In genomic region chr18:35029770-35030169, GRCh38 we compare ENCODE assay signal across 7 cellular contexts. TPM values are rescaled to one million over a fixed set of nuclear protein-coding genes. Genes with fewer than 3 reads are reported as not detected.
DNase-seq lines count a peak whose midpoint lies in the region; ATAC-seq and TF ChIP-seq lines count a peak whose summit lies in the region.

No MANE protein-coding gene starts in this region.

- ATAC-seq in GM18519 (IDR thresholded peaks at IDR 0.05; ENCODE audit: low FRiP score, unreplicated experiment) (peak; percentile 67), HG02588 (IDR thresholded peaks at IDR 0.05; ENCODE audit: unreplicated experiment) (peak; percentile 74), SK-N-SH treated with all-trans-retinoic acid at 6 μM for 48 hours (peak; percentile 58)

- H3K9me3 ChIP-seq in MG63 = no peaks in the 10 kb centered on the region

- DNase-seq in kidney tubule cell (ENCODE audit: low spot score) (peak; percentile 15), epidermal melanocyte (ENCODE audit: insufficient read length, low spot score) (no peak), HuH-7.5 (ENCODE audit: low spot score) (no peak), MG63 (no peak)

- no peaks in the 10 kb centered on the region for H3K36me3 ChIP-seq in MG63

- H3K4me3 ChIP-seq in MG63 = no peak overlapping the region

- H3K27me3 ChIP-seq in MG63 = no peaks in the 10 kb centered on the region

TF ChIP-seq in SK-N-SH treated with all-trans-retinoic acid at 6 μM for 48 hours, 23 proteins besides CTCF, POLR2A, EP300 and RAD21:
- TF ChIP-seq ZNF565 (CRISPR knock-in tag; conservative IDR thresholded peaks at IDR 0.05; ENCODE audit: low read depth) (no peak), ZC3H10 (CRISPR knock-in tag; IDR thresholded peaks at IDR 0.05) (no peak), POU6F1 (CRISPR knock-in tag; IDR thresholded peaks at IDR 0.05; ENCODE audit: borderline replicate concordance, low read depth) (no peak), ARNTL (CRISPR knock-in tag; IDR thresholded peaks at IDR 0.05; ENCODE audit: borderline replicate concordance, low read depth) (no peak), ZFP3 (CRISPR knock-in tag; IDR thresholded peaks at IDR 0.05) (no peak), ISL1 (CRISPR knock-in tag; IDR thresholded peaks at IDR 0.05) (no peak)
- TF ChIP-seq, protein P1, sequence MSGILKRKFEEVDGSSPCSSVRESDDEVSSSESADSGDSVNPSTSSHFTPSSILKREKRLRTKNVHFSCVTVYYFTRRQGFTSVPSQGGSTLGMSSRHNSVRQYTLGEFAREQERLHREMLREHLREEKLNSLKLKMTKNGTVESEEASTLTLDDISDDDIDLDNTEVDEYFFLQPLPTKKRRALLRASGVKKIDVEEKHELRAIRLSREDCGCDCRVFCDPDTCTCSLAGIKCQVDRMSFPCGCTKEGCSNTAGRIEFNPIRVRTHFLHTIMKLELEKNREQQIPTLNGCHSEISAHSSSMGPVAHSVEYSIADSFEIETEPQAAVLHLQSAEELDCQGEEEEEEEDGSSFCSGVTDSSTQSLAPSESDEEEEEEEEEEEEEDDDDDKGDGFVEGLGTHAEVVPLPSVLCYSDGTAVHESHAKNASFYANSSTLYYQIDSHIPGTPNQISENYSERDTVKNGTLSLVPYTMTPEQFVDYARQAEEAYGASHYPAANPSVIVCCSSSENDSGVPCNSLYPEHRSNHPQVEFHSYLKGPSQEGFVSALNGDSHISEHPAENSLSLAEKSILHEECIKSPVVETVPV (CRISPR knock-in tag; IDR thresholded peaks at IDR 0.05) = no peak

RNA-seq across cellular contexts. Expression of gene MAPRE2, which starts 11.4 kb away (rescaled TPM):
- total RNA-seq in MG63 (2014; rRNA removed; shearing (Covaris generic); ENCODE audit: low replicate concordance) = 5.9 and 7.5 TPM in 2 replicates
